1 cellular context compared by ENCODE assay signal in the genomic region with DNA sequence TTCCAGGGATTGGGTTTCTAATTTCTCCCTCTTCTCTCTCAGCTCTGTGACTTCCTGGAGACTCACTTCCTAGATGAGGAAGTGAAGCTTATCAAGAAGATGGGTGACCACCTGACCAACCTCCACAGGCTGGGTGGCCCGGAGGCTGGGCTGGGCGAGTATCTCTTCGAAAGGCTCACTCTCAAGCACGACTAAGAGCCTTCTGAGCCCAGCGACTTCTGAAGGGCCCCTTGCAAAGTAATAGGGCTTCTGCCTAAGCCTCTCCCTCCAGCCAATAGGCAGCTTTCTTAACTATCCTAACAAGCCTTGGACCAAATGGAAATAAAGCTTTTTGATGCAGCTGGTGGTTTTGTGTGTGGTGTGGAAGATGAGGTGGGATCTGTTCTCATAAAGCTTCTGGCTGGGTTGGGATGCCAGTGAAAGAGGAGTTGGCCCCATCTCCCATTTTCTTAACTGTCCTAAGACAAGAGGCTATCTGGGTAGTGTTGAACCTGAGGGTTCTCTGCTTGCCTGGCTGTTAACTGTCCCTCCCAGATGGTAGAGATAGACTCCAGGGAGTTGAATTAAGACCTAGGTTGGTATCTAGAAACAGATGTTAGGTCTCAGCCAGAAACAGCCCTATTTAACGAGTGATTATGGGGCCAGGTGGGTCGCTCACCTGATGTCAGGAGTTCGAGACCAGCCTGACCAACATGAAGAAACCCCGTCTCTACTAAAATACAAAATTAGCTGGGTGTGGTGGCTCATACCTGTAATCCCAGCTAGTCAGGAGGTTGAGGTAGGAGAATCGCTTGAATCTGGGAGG.
TF ChIP-seq lines count a peak whose summit lies in the region.

No MANE protein-coding gene starts in this region.

TF ChIP-seq in K562, 482 proteins besides CTCF, POLR2A, EP300 and RAD21 (continued from another document and continues in another):
- TF ChIP-seq, protein P1, sequence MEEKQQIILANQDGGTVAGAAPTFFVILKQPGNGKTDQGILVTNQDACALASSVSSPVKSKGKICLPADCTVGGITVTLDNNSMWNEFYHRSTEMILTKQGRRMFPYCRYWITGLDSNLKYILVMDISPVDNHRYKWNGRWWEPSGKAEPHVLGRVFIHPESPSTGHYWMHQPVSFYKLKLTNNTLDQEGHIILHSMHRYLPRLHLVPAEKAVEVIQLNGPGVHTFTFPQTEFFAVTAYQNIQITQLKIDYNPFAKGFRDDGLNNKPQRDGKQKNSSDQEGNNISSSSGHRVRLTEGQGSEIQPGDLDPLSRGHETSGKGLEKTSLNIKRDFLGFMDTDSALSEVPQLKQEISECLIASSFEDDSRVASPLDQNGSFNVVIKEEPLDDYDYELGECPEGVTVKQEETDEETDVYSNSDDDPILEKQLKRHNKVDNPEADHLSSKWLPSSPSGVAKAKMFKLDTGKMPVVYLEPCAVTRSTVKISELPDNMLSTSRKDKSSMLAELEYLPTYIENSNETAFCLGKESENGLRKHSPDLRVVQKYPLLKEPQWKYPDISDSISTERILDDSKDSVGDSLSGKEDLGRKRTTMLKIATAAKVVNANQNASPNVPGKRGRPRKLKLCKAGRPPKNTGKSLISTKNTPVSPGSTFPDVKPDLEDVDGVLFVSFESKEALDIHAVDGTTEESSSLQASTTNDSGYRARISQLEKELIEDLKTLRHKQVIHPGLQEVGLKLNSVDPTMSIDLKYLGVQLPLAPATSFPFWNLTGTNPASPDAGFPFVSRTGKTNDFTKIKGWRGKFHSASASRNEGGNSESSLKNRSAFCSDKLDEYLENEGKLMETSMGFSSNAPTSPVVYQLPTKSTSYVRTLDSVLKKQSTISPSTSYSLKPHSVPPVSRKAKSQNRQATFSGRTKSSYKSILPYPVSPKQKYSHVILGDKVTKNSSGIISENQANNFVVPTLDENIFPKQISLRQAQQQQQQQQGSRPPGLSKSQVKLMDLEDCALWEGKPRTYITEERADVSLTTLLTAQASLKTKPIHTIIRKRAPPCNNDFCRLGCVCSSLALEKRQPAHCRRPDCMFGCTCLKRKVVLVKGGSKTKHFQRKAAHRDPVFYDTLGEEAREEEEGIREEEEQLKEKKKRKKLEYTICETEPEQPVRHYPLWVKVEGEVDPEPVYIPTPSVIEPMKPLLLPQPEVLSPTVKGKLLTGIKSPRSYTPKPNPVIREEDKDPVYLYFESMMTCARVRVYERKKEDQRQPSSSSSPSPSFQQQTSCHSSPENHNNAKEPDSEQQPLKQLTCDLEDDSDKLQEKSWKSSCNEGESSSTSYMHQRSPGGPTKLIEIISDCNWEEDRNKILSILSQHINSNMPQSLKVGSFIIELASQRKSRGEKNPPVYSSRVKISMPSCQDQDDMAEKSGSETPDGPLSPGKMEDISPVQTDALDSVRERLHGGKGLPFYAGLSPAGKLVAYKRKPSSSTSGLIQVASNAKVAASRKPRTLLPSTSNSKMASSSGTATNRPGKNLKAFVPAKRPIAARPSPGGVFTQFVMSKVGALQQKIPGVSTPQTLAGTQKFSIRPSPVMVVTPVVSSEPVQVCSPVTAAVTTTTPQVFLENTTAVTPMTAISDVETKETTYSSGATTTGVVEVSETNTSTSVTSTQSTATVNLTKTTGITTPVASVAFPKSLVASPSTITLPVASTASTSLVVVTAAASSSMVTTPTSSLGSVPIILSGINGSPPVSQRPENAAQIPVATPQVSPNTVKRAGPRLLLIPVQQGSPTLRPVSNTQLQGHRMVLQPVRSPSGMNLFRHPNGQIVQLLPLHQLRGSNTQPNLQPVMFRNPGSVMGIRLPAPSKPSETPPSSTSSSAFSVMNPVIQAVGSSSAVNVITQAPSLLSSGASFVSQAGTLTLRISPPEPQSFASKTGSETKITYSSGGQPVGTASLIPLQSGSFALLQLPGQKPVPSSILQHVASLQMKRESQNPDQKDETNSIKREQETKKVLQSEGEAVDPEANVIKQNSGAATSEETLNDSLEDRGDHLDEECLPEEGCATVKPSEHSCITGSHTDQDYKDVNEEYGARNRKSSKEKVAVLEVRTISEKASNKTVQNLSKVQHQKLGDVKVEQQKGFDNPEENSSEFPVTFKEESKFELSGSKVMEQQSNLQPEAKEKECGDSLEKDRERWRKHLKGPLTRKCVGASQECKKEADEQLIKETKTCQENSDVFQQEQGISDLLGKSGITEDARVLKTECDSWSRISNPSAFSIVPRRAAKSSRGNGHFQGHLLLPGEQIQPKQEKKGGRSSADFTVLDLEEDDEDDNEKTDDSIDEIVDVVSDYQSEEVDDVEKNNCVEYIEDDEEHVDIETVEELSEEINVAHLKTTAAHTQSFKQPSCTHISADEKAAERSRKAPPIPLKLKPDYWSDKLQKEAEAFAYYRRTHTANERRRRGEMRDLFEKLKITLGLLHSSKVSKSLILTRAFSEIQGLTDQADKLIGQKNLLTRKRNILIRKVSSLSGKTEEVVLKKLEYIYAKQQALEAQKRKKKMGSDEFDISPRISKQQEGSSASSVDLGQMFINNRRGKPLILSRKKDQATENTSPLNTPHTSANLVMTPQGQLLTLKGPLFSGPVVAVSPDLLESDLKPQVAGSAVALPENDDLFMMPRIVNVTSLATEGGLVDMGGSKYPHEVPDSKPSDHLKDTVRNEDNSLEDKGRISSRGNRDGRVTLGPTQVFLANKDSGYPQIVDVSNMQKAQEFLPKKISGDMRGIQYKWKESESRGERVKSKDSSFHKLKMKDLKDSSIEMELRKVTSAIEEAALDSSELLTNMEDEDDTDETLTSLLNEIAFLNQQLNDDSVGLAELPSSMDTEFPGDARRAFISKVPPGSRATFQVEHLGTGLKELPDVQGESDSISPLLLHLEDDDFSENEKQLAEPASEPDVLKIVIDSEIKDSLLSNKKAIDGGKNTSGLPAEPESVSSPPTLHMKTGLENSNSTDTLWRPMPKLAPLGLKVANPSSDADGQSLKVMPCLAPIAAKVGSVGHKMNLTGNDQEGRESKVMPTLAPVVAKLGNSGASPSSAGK (IDR thresholded peaks at IDR 0.05) = no peak
- TF ChIP-seq ZNF12 (CRISPR knock-in tag; IDR thresholded peaks at IDR 0.05) = no peak
- no peak for TF ChIP-seq MCM2 (IDR thresholded peaks at IDR 0.05; ENCODE audit: low read depth)
- 0 out of 2 replicates have a peak, but pooled peaks have one; percentile 47 for TF ChIP-seq ZNF780A (CRISPR knock-in tag; IDR thresholded peaks at IDR 0.05)
- no peak for TF ChIP-seq ATF7 (IDR thresholded peaks at IDR 0.05)
- TF ChIP-seq RFX7 (CRISPR knock-in tag; IDR thresholded peaks at IDR 0.05) = peak; percentile 42; the same call in 1 of the 2 replicates
- TF ChIP-seq MTA1 (IDR thresholded peaks at IDR 0.05; ENCODE audit: borderline replicate concordance) = no peak
- TF ChIP-seq TOE1 (IDR thresholded peaks at IDR 0.05; ENCODE audit: borderline replicate concordance) = no peak
- peak; percentile 82 for TF ChIP-seq TOE1 (CRISPR knock-in tag; IDR thresholded peaks at IDR 0.05; ENCODE audit: borderline replicate concordance, low read depth)
- no peak for TF ChIP-seq TARDBP (IDR thresholded peaks at IDR 0.05)
- TF ChIP-seq SMAD1 (IDR thresholded peaks at IDR 0.05; ENCODE audit: low read depth, low read length, partially characterized antibody) = peak; percentile 25
- no peak for TF ChIP-seq U2AF1 (optimal IDR thresholded peaks at IDR 0.05; ENCODE audit: low read depth, low read length)
- TF ChIP-seq SIRT6 (IDR thresholded peaks at IDR 0.05; ENCODE audit: low read depth, low read length) = peak; percentile 59
- no peak for TF ChIP-seq ZNF140 (CRISPR knock-in tag; IDR thresholded peaks at IDR 0.05)
- no peak for TF ChIP-seq ZNF24 (IDR thresholded peaks at IDR 0.05)
- no peak; the same call in 1 of the 2 replicates for TF ChIP-seq CREB1 (IDR thresholded peaks at IDR 0.05)
- peak; percentile 14; the same call in 1 of the 2 replicates for TF ChIP-seq CREB1 (CRISPR knock-in tag; IDR thresholded peaks at IDR 0.05)
- TF ChIP-seq, protein P2, sequence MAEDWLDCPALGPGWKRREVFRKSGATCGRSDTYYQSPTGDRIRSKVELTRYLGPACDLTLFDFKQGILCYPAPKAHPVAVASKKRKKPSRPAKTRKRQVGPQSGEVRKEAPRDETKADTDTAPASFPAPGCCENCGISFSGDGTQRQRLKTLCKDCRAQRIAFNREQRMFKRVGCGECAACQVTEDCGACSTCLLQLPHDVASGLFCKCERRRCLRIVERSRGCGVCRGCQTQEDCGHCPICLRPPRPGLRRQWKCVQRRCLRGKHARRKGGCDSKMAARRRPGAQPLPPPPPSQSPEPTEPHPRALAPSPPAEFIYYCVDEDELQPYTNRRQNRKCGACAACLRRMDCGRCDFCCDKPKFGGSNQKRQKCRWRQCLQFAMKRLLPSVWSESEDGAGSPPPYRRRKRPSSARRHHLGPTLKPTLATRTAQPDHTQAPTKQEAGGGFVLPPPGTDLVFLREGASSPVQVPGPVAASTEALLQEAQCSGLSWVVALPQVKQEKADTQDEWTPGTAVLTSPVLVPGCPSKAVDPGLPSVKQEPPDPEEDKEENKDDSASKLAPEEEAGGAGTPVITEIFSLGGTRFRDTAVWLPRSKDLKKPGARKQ (CRISPR knock-in tag; IDR thresholded peaks at IDR 0.05) = no peak
- TF ChIP-seq, protein P3, sequence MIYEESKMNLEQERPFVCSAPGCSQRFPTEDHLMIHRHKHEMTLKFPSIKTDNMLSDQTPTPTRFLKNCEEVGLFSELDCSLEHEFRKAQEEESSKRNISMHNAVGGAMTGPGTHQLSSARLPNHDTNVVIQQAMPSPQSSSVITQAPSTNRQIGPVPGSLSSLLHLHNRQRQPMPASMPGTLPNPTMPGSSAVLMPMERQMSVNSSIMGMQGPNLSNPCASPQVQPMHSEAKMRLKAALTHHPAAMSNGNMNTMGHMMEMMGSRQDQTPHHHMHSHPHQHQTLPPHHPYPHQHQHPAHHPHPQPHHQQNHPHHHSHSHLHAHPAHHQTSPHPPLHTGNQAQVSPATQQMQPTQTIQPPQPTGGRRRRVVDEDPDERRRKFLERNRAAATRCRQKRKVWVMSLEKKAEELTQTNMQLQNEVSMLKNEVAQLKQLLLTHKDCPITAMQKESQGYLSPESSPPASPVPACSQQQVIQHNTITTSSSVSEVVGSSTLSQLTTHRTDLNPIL (CRISPR knock-in tag; IDR thresholded peaks at IDR 0.05) = no peak
- peak in 1 of 2 experiments; percentile 70; a peak in 1 of 4 replicates for TF ChIP-seq ETV6 (IDR thresholded peaks at IDR 0.05; ENCODE audit: borderline replicate concordance in 1 of 2, low read depth in 2 of 2, low read length in 1 of 2)
- no peak for TF ChIP-seq ETV6 (CRISPR knock-in tag; IDR thresholded peaks at IDR 0.05; ENCODE audit: borderline replicate concordance)
- TF ChIP-seq, protein P4, sequence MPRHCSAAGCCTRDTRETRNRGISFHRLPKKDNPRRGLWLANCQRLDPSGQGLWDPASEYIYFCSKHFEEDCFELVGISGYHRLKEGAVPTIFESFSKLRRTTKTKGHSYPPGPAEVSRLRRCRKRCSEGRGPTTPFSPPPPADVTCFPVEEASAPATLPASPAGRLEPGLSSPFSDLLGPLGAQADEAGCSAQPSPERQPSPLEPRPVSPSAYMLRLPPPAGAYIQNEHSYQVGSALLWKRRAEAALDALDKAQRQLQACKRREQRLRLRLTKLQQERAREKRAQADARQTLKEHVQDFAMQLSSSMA (CRISPR knock-in tag; IDR thresholded peaks at IDR 0.05) = peak; percentile 64
- TF ChIP-seq HSF4 (CRISPR knock-in tag; IDR thresholded peaks at IDR 0.05; ENCODE audit: borderline replicate concordance) = no peak
- TF ChIP-seq KDM2B (CRISPR knock-in tag; IDR thresholded peaks at IDR 0.05) = no peak
- TF ChIP-seq, protein P5, sequence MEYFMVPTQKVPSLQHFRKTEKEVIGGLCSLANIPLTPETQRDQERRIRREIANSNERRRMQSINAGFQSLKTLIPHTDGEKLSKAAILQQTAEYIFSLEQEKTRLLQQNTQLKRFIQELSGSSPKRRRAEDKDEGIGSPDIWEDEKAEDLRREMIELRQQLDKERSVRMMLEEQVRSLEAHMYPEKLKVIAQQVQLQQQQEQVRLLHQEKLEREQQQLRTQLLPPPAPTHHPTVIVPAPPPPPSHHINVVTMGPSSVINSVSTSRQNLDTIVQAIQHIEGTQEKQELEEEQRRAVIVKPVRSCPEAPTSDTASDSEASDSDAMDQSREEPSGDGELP (CRISPR knock-in tag; IDR thresholded peaks at IDR 0.05; ENCODE audit: borderline replicate concordance) = 0 out of 2 replicates have a peak, but pooled peaks have one; percentile 4
- TF ChIP-seq ZNF143 (CRISPR knock-in tag; IDR thresholded peaks at IDR 0.05) = 0 out of 2 replicates have a peak, but pooled peaks have one; percentile 2
- no peak; the same call in none of the 2 replicates for TF ChIP-seq ILF3 (IDR thresholded peaks at IDR 0.05; ENCODE audit: borderline replicate concordance)
- TF ChIP-seq BCOR (IDR thresholded peaks at IDR 0.05) = no peak
- TF ChIP-seq NFXL1 (CRISPR knock-in tag; IDR thresholded peaks at IDR 0.05) = no peak
- TF ChIP-seq, protein P6, sequence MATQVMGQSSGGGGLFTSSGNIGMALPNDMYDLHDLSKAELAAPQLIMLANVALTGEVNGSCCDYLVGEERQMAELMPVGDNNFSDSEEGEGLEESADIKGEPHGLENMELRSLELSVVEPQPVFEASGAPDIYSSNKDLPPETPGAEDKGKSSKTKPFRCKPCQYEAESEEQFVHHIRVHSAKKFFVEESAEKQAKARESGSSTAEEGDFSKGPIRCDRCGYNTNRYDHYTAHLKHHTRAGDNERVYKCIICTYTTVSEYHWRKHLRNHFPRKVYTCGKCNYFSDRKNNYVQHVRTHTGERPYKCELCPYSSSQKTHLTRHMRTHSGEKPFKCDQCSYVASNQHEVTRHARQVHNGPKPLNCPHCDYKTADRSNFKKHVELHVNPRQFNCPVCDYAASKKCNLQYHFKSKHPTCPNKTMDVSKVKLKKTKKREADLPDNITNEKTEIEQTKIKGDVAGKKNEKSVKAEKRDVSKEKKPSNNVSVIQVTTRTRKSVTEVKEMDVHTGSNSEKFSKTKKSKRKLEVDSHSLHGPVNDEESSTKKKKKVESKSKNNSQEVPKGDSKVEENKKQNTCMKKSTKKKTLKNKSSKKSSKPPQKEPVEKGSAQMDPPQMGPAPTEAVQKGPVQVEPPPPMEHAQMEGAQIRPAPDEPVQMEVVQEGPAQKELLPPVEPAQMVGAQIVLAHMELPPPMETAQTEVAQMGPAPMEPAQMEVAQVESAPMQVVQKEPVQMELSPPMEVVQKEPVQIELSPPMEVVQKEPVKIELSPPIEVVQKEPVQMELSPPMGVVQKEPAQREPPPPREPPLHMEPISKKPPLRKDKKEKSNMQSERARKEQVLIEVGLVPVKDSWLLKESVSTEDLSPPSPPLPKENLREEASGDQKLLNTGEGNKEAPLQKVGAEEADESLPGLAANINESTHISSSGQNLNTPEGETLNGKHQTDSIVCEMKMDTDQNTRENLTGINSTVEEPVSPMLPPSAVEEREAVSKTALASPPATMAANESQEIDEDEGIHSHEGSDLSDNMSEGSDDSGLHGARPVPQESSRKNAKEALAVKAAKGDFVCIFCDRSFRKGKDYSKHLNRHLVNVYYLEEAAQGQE (CRISPR knock-in tag; IDR thresholded peaks at IDR 0.05; ENCODE audit: low read depth) = no peak
- no peak for TF ChIP-seq PHB2 (IDR thresholded peaks at IDR 0.05; ENCODE audit: low read depth)
- TF ChIP-seq TCFL5 (CRISPR knock-in tag; conservative IDR thresholded peaks at IDR 0.05) = no peak
